In genomic region chr17:67244621-67245072, GRCh38 we compare ENCODE assay signal across 1 cellular context.
TF ChIP-seq lines count a peak whose summit lies in the region.

No MANE protein-coding gene starts in this region.

TF ChIP-seq in HepG2, 621 proteins besides CTCF, POLR2A, EP300 and RAD21 (continued from another document and continues in another):
- TF ChIP-seq ZNF639 (CRISPR knock-in tag; conservative IDR thresholded peaks at IDR 0.05) = no peak
- TF ChIP-seq BRCA1 (CRISPR knock-in tag; IDR thresholded peaks at IDR 0.05) = no peak
- TF ChIP-seq ESRRA (CRISPR knock-in tag; IDR thresholded peaks at IDR 0.05; ENCODE audit: low read depth) = no peak
- peak; percentile 71 for TF ChIP-seq PPARG (CRISPR knock-in tag; conservative IDR thresholded peaks at IDR 0.05)
- TF ChIP-seq PHF8 (CRISPR knock-in tag; IDR thresholded peaks at IDR 0.05) = 0 out of 2 replicates have a peak, but pooled peaks have one; percentile 13
- TF ChIP-seq, protein P1, sequence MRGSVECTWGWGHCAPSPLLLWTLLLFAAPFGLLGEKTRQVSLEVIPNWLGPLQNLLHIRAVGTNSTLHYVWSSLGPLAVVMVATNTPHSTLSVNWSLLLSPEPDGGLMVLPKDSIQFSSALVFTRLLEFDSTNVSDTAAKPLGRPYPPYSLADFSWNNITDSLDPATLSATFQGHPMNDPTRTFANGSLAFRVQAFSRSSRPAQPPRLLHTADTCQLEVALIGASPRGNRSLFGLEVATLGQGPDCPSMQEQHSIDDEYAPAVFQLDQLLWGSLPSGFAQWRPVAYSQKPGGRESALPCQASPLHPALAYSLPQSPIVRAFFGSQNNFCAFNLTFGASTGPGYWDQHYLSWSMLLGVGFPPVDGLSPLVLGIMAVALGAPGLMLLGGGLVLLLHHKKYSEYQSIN (CRISPR knock-in tag; IDR thresholded peaks at IDR 0.05; ENCODE audit: borderline replicate concordance) = no peak
- TF ChIP-seq ISL2 (CRISPR knock-in tag; IDR thresholded peaks at IDR 0.05) = no peak
- no peak for TF ChIP-seq ZNF7 (CRISPR knock-in tag; IDR thresholded peaks at IDR 0.05)
- no peak; the same call in 1 of the 2 replicates for TF ChIP-seq THAP11 (CRISPR knock-in tag; IDR thresholded peaks at IDR 0.05)
- TF ChIP-seq KLF6 (CRISPR knock-in tag; IDR thresholded peaks at IDR 0.05) = no peak
- TF ChIP-seq KDM6A (CRISPR knock-in tag; IDR thresholded peaks at IDR 0.05; ENCODE audit: low read depth) = no peak
- no peak for TF ChIP-seq GATAD1 (CRISPR knock-in tag; IDR thresholded peaks at IDR 0.05)
- TF ChIP-seq MAFF (IDR thresholded peaks at IDR 0.05; ENCODE audit: low read depth, low read length) = no peak
- TF ChIP-seq, protein P2, sequence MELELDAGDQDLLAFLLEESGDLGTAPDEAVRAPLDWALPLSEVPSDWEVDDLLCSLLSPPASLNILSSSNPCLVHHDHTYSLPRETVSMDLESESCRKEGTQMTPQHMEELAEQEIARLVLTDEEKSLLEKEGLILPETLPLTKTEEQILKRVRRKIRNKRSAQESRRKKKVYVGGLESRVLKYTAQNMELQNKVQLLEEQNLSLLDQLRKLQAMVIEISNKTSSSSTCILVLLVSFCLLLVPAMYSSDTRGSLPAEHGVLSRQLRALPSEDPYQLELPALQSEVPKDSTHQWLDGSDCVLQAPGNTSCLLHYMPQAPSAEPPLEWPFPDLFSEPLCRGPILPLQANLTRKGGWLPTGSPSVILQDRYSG (CRISPR knock-in tag; IDR thresholded peaks at IDR 0.05) = no peak
- no peak for TF ChIP-seq SIX1 (CRISPR knock-in tag; IDR thresholded peaks at IDR 0.05; ENCODE audit: borderline replicate concordance)
- TF ChIP-seq, protein P3, sequence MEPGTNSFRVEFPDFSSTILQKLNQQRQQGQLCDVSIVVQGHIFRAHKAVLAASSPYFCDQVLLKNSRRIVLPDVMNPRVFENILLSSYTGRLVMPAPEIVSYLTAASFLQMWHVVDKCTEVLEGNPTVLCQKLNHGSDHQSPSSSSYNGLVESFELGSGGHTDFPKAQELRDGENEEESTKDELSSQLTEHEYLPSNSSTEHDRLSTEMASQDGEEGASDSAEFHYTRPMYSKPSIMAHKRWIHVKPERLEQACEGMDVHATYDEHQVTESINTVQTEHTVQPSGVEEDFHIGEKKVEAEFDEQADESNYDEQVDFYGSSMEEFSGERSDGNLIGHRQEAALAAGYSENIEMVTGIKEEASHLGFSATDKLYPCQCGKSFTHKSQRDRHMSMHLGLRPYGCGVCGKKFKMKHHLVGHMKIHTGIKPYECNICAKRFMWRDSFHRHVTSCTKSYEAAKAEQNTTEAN (CRISPR knock-in tag; conservative IDR thresholded peaks at IDR 0.05) = no peak
- 0 out of 2 replicates have a peak, but pooled peaks have one; percentile 1 for TF ChIP-seq ZNF792 (CRISPR knock-in tag; IDR thresholded peaks at IDR 0.05)
- peak; percentile 62; the same call in 1 of the 2 replicates for TF ChIP-seq KMT2B (CRISPR knock-in tag; IDR thresholded peaks at IDR 0.05)
- TF ChIP-seq GABPB1 (CRISPR knock-in tag; IDR thresholded peaks at IDR 0.05) = no peak
- TF ChIP-seq ZNF207 (IDR thresholded peaks at IDR 0.05; ENCODE audit: borderline replicate concordance) = no peak
- TF ChIP-seq ZNF580 (CRISPR knock-in tag; IDR thresholded peaks at IDR 0.05; ENCODE audit: borderline replicate concordance, low read depth) = no peak
- no peak for TF ChIP-seq RXRB (CRISPR knock-in tag; IDR thresholded peaks at IDR 0.05; ENCODE audit: borderline replicate concordance)
- no peak for TF ChIP-seq NCOA5 (CRISPR knock-in tag; IDR thresholded peaks at IDR 0.05)
- no peak for TF ChIP-seq PCBP2 (optimal IDR thresholded peaks at IDR 0.05; ENCODE audit: low read depth, low read length, poor library complexity, severe bottlenecking)
- no peak; the same call in 1 of the 2 replicates for TF ChIP-seq ZNF124 (CRISPR knock-in tag; IDR thresholded peaks at IDR 0.05)
- no peak for TF ChIP-seq MAFG (CRISPR knock-in tag; IDR thresholded peaks at IDR 0.05)
- TF ChIP-seq HBP1 (CRISPR knock-in tag; IDR thresholded peaks at IDR 0.05; ENCODE audit: low read depth) = no peak
- 0 out of 2 replicates have a peak, but pooled peaks have one; percentile 30 for TF ChIP-seq ZNF317 (CRISPR knock-in tag; IDR thresholded peaks at IDR 0.05)
- no peak for TF ChIP-seq TEAD3 (CRISPR knock-in tag; optimal IDR thresholded peaks at IDR 0.05; ENCODE audit: borderline replicate concordance)
- TF ChIP-seq ZNF776 (CRISPR knock-in tag; IDR thresholded peaks at IDR 0.05) = 0 out of 2 replicates have a peak, but pooled peaks have one; percentile 43
- TF ChIP-seq ZFP36L2 (CRISPR knock-in tag; IDR thresholded peaks at IDR 0.05) = no peak
- no peak for TF ChIP-seq CHD2 (IDR thresholded peaks at IDR 0.05; ENCODE audit: low read depth, low read length)
- no peak for TF ChIP-seq ZNF17 (CRISPR knock-in tag; IDR thresholded peaks at IDR 0.05)
- no peak for TF ChIP-seq NFE2L1 (CRISPR knock-in tag; IDR thresholded peaks at IDR 0.05; ENCODE audit: borderline replicate concordance)
- TF ChIP-seq FOXC1 (CRISPR knock-in tag; IDR thresholded peaks at IDR 0.05; ENCODE audit: borderline replicate concordance) = no peak
- no peak for TF ChIP-seq SMARCE1 (IDR thresholded peaks at IDR 0.05; ENCODE audit: borderline replicate concordance)
- no peak for TF ChIP-seq ZNF878 (CRISPR knock-in tag; IDR thresholded peaks at IDR 0.05)
- no peak for TF ChIP-seq HNF4A (CRISPR knock-in tag; IDR thresholded peaks at IDR 0.05)
- no peak for TF ChIP-seq CREB1 (IDR thresholded peaks at IDR 0.05)
- no peak for TF ChIP-seq CREB1 (CRISPR knock-in tag; IDR thresholded peaks at IDR 0.05)
- TF ChIP-seq ZNF331 (CRISPR knock-in tag; IDR thresholded peaks at IDR 0.05) = no peak
- TF ChIP-seq ZNF468 (CRISPR knock-in tag; IDR thresholded peaks at IDR 0.05) = 0 out of 2 replicates have a peak, but pooled peaks have one; percentile 52
- no peak for TF ChIP-seq PAF1 (CRISPR knock-in tag; IDR thresholded peaks at IDR 0.05)
- no peak for TF ChIP-seq TCF12 (IDR thresholded peaks at IDR 0.05)
- TF ChIP-seq TCF12 (CRISPR knock-in tag; IDR thresholded peaks at IDR 0.05) = 0 out of 2 replicates have a peak, but pooled peaks have one; percentile 20
- no peak for TF ChIP-seq CSRNP2 (CRISPR knock-in tag; conservative IDR thresholded peaks at IDR 0.05; ENCODE audit: low read depth)
- TF ChIP-seq AHDC1 (CRISPR knock-in tag; IDR thresholded peaks at IDR 0.05; ENCODE audit: borderline replicate concordance) = no peak
- peak; percentile 52; the same call in 1 of the 2 replicates for TF ChIP-seq HNF1B (CRISPR knock-in tag; IDR thresholded peaks at IDR 0.05)
- TF ChIP-seq RFX1 (IDR thresholded peaks at IDR 0.05) = no peak
- no peak for TF ChIP-seq KDM2A (CRISPR knock-in tag; IDR thresholded peaks at IDR 0.05; ENCODE audit: borderline replicate concordance, low read depth)
- no peak for TF ChIP-seq ZNF678 (CRISPR knock-in tag; IDR thresholded peaks at IDR 0.05)
- 0 out of 2 replicates have a peak, but pooled peaks have one; percentile 27 for TF ChIP-seq ZNF232 (CRISPR knock-in tag; IDR thresholded peaks at IDR 0.05; ENCODE audit: borderline replicate concordance)
- TF ChIP-seq CREM (IDR thresholded peaks at IDR 0.05) = no peak
- no peak for TF ChIP-seq CREM (CRISPR knock-in tag; IDR thresholded peaks at IDR 0.05)
- TF ChIP-seq RBM39 (IDR thresholded peaks at IDR 0.05; ENCODE audit: low read depth, low read length, poor library complexity, severe bottlenecking) = peak; percentile 6
- TF ChIP-seq KAT7 (CRISPR knock-in tag; IDR thresholded peaks at IDR 0.05; ENCODE audit: borderline replicate concordance) = peak; percentile 34; the same call in 1 of the 2 replicates
- no peak for TF ChIP-seq NONO (IDR thresholded peaks at IDR 0.05)
- 0 out of 2 replicates have a peak, but pooled peaks have one; percentile 14 for TF ChIP-seq NONO (CRISPR knock-in tag; conservative IDR thresholded peaks at IDR 0.05)
- TF ChIP-seq MEF2D (CRISPR knock-in tag; IDR thresholded peaks at IDR 0.05) = 0 out of 2 replicates have a peak, but pooled peaks have one; percentile 36
- no peak for TF ChIP-seq ZZZ3 (CRISPR knock-in tag; IDR thresholded peaks at IDR 0.05; ENCODE audit: borderline replicate concordance)
- TF ChIP-seq ZNF235 (CRISPR knock-in tag; IDR thresholded peaks at IDR 0.05; ENCODE audit: borderline replicate concordance) = peak; percentile 70; the same call in 1 of the 2 replicates
- no peak for TF ChIP-seq REPIN1 (CRISPR knock-in tag; IDR thresholded peaks at IDR 0.05; ENCODE audit: borderline replicate concordance, low read depth)
- TF ChIP-seq ZNF333 (CRISPR knock-in tag; IDR thresholded peaks at IDR 0.05; ENCODE audit: borderline replicate concordance) = 0 out of 2 replicates have a peak, but pooled peaks have one; percentile 55
- no peak for TF ChIP-seq NCOA1 (CRISPR knock-in tag; IDR thresholded peaks at IDR 0.05)
